In genomic region chr5:30832519-30832918, GRCh38 we compare ENCODE assay signal across 18 cellular contexts.
DNase-seq lines count a peak whose midpoint lies in the region; ATAC-seq and TF ChIP-seq lines count a peak whose summit lies in the region.
"Had no signal": no experiment of that assay in that cellular context is flagged by ENCODE, and none has a peak within 500 bp of the region (broad histone marks: within the 10 kb centered on the region; RNA-seq: fewer than 3 reads in every experiment).

No MANE protein-coding gene starts in this region.

- no peak for DNase-seq in Right ventricle myocardium superior
- DNase-seq in right atrium auricular region (ENCODE audit: low spot score) = no peak
- DNase-seq in NCI-H345 (lab: John Stamatoyannopoulos, UW) = peak; percentile 72
- peak; percentile 64 for DNase-seq in brain microvascular endothelial cell
- peak; percentile 37 for DNase-seq in smooth muscle cell of the brain vasculature (ENCODE audit: low read depth, low spot score)
- no peak for DNase-seq in esophagus muscularis mucosa (ENCODE audit: extremely low spot score)
- no peak for DNase-seq in NOMO-1 (lab: John Stamatoyannopoulos, UW; ENCODE audit: unreplicated experiment in 2 of 2)
- DNase-seq: AML-193; CD4-positive, CD25-positive, alpha-beta regulatory T cell; DMS79; NCI-H1048; NCI-H187; NCI-H524 treated with DMSO at 0.1 percent for 48 hours had no signal

- TF ChIP-seq EP300 in esophagus muscularis mucosa (IDR thresholded peaks at IDR 0.05) = no peak

- TF ChIP-seq CTCF in right atrium auricular region (IDR thresholded peaks at IDR 0.05) (no peak), brain microvascular endothelial cell (IDR thresholded peaks at IDR 0.05; ENCODE audit: low read depth, low read length, missing control alignments) (no peak), esophagus muscularis mucosa (IDR thresholded peaks at IDR 0.05) (no peak)

- in situ Hi-C loops in brain microvascular endothelial cell (cut with HindIII; ENCODE audit: low pct_ligation_motif_present, low sequenced_read_pairs) = no loop called here

- H3K27me3 ChIP-seq in right atrium auricular region (no peaks in the 10 kb centered on the region), brain microvascular endothelial cell (replicated peaks) (no peaks in the 10 kb centered on the region), esophagus muscularis mucosa (no peaks in the 10 kb centered on the region)

- ATAC-seq in Right ventricle myocardium superior (ENCODE audit: poor library complexity) (peak; percentile 68), GM19023 (IDR thresholded peaks at IDR 0.05; ENCODE audit: unreplicated experiment) (no peak)
- ATAC-seq: GM12878, K562, SK-N-SH treated with all-trans-retinoic acid at 6 μM for 48 hours had no signal

- peaks cover 0 to 5% of the 10 kb centered on the region in 2 donors for H3K4me1 ChIP-seq in right atrium auricular region
- peaks cover 0 to 2% (median 0%) of the 10 kb centered on the region in 4 donors for H3K4me1 ChIP-seq in esophagus muscularis mucosa

- H3K4me3 ChIP-seq in right atrium auricular region (no peak overlapping the region), brain microvascular endothelial cell (ENCODE audit: low read depth, low read length) (no peak overlapping the region), esophagus muscularis mucosa (no peak overlapping the region)
- H3K4me3 ChIP-seq: GM12878, K562 had no signal

- H3K27ac ChIP-seq in right atrium auricular region (peak overlapping the region in 1 of 2 donors; percentile 24), brain microvascular endothelial cell (peak overlapping the region; percentile 49), esophagus muscularis mucosa (replicated peaks in 1 of 4) (no peak overlapping the region)
- H3K27ac ChIP-seq: HL-60 had no signal

- intact Hi-C loops in Right ventricle myocardium superior (cut with DNase I) (no loop called here), esophagus muscularis mucosa (cut with DNase I) (no loop called here)

- H3K36me3 ChIP-seq in right atrium auricular region (no peaks in the 10 kb centered on the region), brain microvascular endothelial cell (replicated peaks) (no peaks in the 10 kb centered on the region), esophagus muscularis mucosa (no peaks in the 10 kb centered on the region)

- no peak for TF ChIP-seq POLR2A in esophagus muscularis mucosa (IDR thresholded peaks at IDR 0.05; ENCODE audit: low read depth)

- peaks cover 0 to 3% of the 10 kb centered on the region in 2 donors for H3K9me3 ChIP-seq in right atrium auricular region
- H3K9me3 ChIP-seq in esophagus muscularis mucosa = no peaks in the 10 kb centered on the region

Comparison
In these comparisons a context has a peak if more than half of its experiments do, and no peak if none do; other contexts are left out.
1. DNase-seq: peak in NCI-H345 (single experiment), brain microvascular endothelial cell (single experiment) and smooth muscle cell of the brain vasculature (single experiment); none in Right ventricle myocardium superior (single experiment), right atrium auricular region (single experiment), esophagus muscularis mucosa (single experiment) and NOMO-1 (0 of 2).